Comparison of ENCODE assay signal across 22 cellular contexts in genomic region chrX:102739642-102740041, GRCh38. TPM values are rescaled to one million over a fixed set of nuclear protein-coding genes. Genes with fewer than 3 reads are reported as not detected.
DNase-seq lines count a peak whose midpoint lies in the region; ATAC-seq and TF ChIP-seq lines count a peak whose summit lies in the region.
"Had no signal": no experiment of that assay in that cellular context is flagged by ENCODE, and none has a peak within 500 bp of the region (broad histone marks: within the 10 kb centered on the region; RNA-seq: fewer than 3 reads in every experiment).

No MANE protein-coding gene starts in this region.

- H3K27me3 Mint-ChIP-seq in mesothelial cell of epicardium (ENCODE audit: low read depth), result no peaks in the 10 kb centered on the region
- H3K27me3 Mint-ChIP-seq: CD4-positive, CD25-positive, alpha-beta regulatory T cell; dendritic cell treated with granulocyte-macrophage colony-stimulating factor and Interleukin-4, amounts not matched to agents 40 ng/mL and 50 ng/mL, for 4 days; stimulated activated naive CD8-positive, alpha-beta T cell treated with anti-CD3 and anti-CD28 coated beads, Interleukin-15, Interleukin-2, amounts not matched to agents 100 ng/mL and 50 ng/mL, for 24 hours had no signal

- H3K4me1 Mint-ChIP-seq in mesothelial cell of epicardium, result peaks cover 18% of the 10 kb centered on the region
- H3K4me1 Mint-ChIP-seq: CD4-positive, CD25-positive, alpha-beta regulatory T cell had no signal

- peak overlapping the region; percentile 82 for H3K27ac Mint-ChIP-seq in mesothelial cell of epicardium
- H3K27ac Mint-ChIP-seq: CD4-positive, CD25-positive, alpha-beta regulatory T cell; dendritic cell treated with granulocyte-macrophage colony-stimulating factor and Interleukin-4, amounts not matched to agents 40 ng/mL and 50 ng/mL, for 4 days; stimulated activated naive CD8-positive, alpha-beta T cell treated with anti-CD3 and anti-CD28 coated beads, Interleukin-15, Interleukin-2, amounts not matched to agents 100 ng/mL and 50 ng/mL, for 24 hours had no signal

- no peak for TF ChIP-seq CTCF in mesothelial cell of epicardium (IDR thresholded peaks at IDR 0.05; ENCODE audit: unreplicated experiment)
- TF ChIP-seq CTCF in upper lobe of left lung (IDR thresholded peaks at IDR 0.05), result no peak

- no peak overlapping the region for H3K4me3 ChIP-seq in upper lobe of left lung
- H3K4me3 ChIP-seq: GM23248, mucosa of descending colon, thyroid gland had no signal

- no peaks in the 10 kb centered on the region for H3K36me3 ChIP-seq in upper lobe of left lung
- H3K36me3 ChIP-seq: thyroid gland had no signal

- peak; percentile 56 for DNase-seq in EH (ENCODE audit: low read depth)
- peak; percentile 14 for DNase-seq in HuH-7 (ENCODE audit: low spot score)
- peak; percentile 62 for DNase-seq in astrocyte of the hippocampus (ENCODE audit: low read depth, low spot score)
- peak in 1 of 2 experiments; percentile 41 for DNase-seq in mesothelial cell of epicardium (ENCODE audit: low spot score in 2 of 2, unreplicated experiment in 2 of 2)
- DNase-seq in DMS79 (lab: John Stamatoyannopoulos, UW), result no peak
- DNase-seq in upper lobe of left lung, result no peak
- DNase-seq: activated gamma-delta T cell; CD4-positive, CD25-positive, alpha-beta regulatory T cell; GF-D8; GM23248; KBM-7; mucosa of descending colon; NCI-H1694 treated with DMSO at 0.1 percent for 48 hours; NCI-H510A treated with DMSO at 0.1 percent for 48 hours; T-helper 2 cell; thyroid gland had no signal

- no peak for TF ChIP-seq POLR2A in upper lobe of left lung (IDR thresholded peaks at IDR 0.05)

- no peaks in the 10 kb centered on the region for H3K27me3 ChIP-seq in upper lobe of left lung
- H3K27me3 ChIP-seq: thyroid gland had no signal

- H3K9me3 Mint-ChIP-seq in mesothelial cell of epicardium, result peaks cover 31% of the 10 kb centered on the region
- H3K9me3 Mint-ChIP-seq: CD4-positive, CD25-positive, alpha-beta regulatory T cell; dendritic cell treated with granulocyte-macrophage colony-stimulating factor and Interleukin-4, amounts not matched to agents 40 ng/mL and 50 ng/mL, for 4 days; stimulated activated naive CD8-positive, alpha-beta T cell treated with anti-CD3 and anti-CD28 coated beads, Interleukin-15, Interleukin-2, amounts not matched to agents 100 ng/mL and 50 ng/mL, for 24 hours had no signal

- H3K4me3 Mint-ChIP-seq in mesothelial cell of epicardium, result no peak overlapping the region
- H3K4me3 Mint-ChIP-seq: CD4-positive, CD25-positive, alpha-beta regulatory T cell; dendritic cell treated with granulocyte-macrophage colony-stimulating factor and Interleukin-4, amounts not matched to agents 40 ng/mL and 50 ng/mL, for 4 days; stimulated activated naive CD8-positive, alpha-beta T cell treated with anti-CD3 and anti-CD28 coated beads, Interleukin-15, Interleukin-2, amounts not matched to agents 100 ng/mL and 50 ng/mL, for 24 hours had no signal

- H3K27ac ChIP-seq in upper lobe of left lung, result no peak overlapping the region
- H3K27ac ChIP-seq: GM23248, parathyroid adenoma, thyroid gland had no signal

- no peaks in the 10 kb centered on the region for H3K36me3 Mint-ChIP-seq in mesothelial cell of epicardium
- H3K36me3 Mint-ChIP-seq: CD4-positive, CD25-positive, alpha-beta regulatory T cell had no signal

- no peaks in the 10 kb centered on the region for H3K9me3 ChIP-seq in upper lobe of left lung
- H3K9me3 ChIP-seq: mucosa of descending colon, thyroid gland had no signal

- H3K4me1 ChIP-seq in upper lobe of left lung, result no peaks in the 10 kb centered on the region
- H3K4me1 ChIP-seq: parathyroid adenoma, thyroid gland had no signal

- ATAC-seq in upper lobe of left lung (ENCODE audit: low FRiP score in 2 of 2) (no peak), GM18868 (IDR thresholded peaks at IDR 0.05; ENCODE audit: unreplicated experiment) (no peak)
- ATAC-seq: mucosa of descending colon, sciatic nerve, SK-N-SH treated with all-trans-retinoic acid at 6 μM for 48 hours had no signal

- WGBS in upper lobe of left lung, 2 donors, result 63 to 69% methylated on average over 7 of the region's 7 CpGs

- no peak for TF ChIP-seq EP300 in upper lobe of left lung (IDR thresholded peaks at IDR 0.05)

RNA-seq across cellular contexts. Expression of gene GPRASP3, which starts 19.1 kb away (rescaled TPM):
- total RNA-seq in mesothelial cell of epicardium, result 8.4 to 10.0 TPM (median 8.5 TPM) in 3 replicates
- total RNA-seq in upper lobe of left lung, result 1 to 10 TPM; 1.1 to 4.1 (median 3.2) TPM

RNA-seq across cellular contexts. Expression of gene GPRASP2, which starts 27.4 kb away (rescaled TPM):
- total RNA-seq in mesothelial cell of epicardium, result 22.5 to 25.7 TPM (median 23.5 TPM) in 3 replicates
- 1 to 10 TPM; 3.3 to 9.1 (median 5.6) TPM for total RNA-seq in upper lobe of left lung

Comparison
In these comparisons a context has a peak if more than half of its experiments do, and no peak if none do; other contexts are left out.
1. DNase-seq: peak in EH (single experiment), HuH-7 (single experiment) and astrocyte of the hippocampus (single experiment); none in DMS79 (single experiment) and upper lobe of left lung (0 of 2).